ENCODE assay signal across 8 cellular contexts in the genomic region with DNA sequence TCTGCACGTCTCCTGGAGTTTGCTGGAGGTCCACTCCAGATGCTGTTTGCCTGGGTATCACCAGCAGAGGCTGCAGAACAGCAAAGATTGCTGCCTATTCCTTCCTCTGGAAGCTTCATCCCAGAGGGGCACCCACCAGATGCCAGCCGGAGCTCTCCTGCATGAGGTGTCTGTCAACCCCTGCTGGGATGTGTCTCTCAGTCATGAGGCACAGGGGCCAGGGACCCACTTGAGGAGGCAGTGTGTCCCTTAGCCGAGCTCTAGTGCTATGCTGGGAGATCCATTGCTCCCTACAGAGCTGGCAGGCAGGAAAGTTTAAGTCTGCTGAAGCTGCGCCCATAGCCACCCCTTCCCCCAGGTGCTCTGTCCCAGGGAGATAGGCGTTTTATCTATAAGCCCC.
A peak's percentile ranks its signal among the peaks of the same experiment; 100 is the strongest.
DNase-seq lines count a peak whose midpoint lies in the region; ATAC-seq, FAIRE-seq and TF ChIP-seq lines count a peak whose summit lies in the region.
"Not testable (repeated sequence)": the region's sequence is repeated elsewhere in the genome, so short reads cannot be mapped to it uniquely, and the experiment has no call there.

No MANE protein-coding gene starts in this region.

- H2BK12ac ChIP-seq in neuronal stem cell (ENCODE audit: low read length): not testable (repeated sequence)

- H3K14ac ChIP-seq in neuronal stem cell (ENCODE audit: low read length): peak overlapping the region; percentile 21

- TF ChIP-seq CTCF in chondrocyte (IDR thresholded peaks at IDR 0.05); kidney (IDR thresholded peaks at IDR 0.05; ENCODE audit: borderline replicate concordance, extremely low read depth, insufficient read depth); neural progenitor cell (IDR thresholded peaks at IDR 0.05); spleen (IDR thresholded peaks at IDR 0.05 in 8 of 11, conservative IDR thresholded peaks at IDR 0.05 in 3 of 11): not testable (repeated sequence)

- H4K8ac ChIP-seq in neuronal stem cell (ENCODE audit: low read depth, low read length): not testable (repeated sequence)

- not testable (repeated sequence) for H4K20me1 ChIP-seq in neural progenitor cell (ENCODE audit: low read depth)

- not testable (repeated sequence) for H3K27ac Mint-ChIP-seq in chondrocyte (ENCODE audit: unreplicated experiment); neural progenitor cell

- not testable (repeated sequence) for H3K79me2 ChIP-seq in neural progenitor cell (ENCODE audit: low read depth)

- not testable (repeated sequence) for H3K4me3 Mint-ChIP-seq in chondrocyte (ENCODE audit: unreplicated experiment); neural progenitor cell

- not testable (repeated sequence) for H3K9ac ChIP-seq in kidney (ENCODE audit: low read length in 2 of 2); neural progenitor cell; neuronal stem cell (ENCODE audit: low read depth, low read length, poor library complexity)

- WGBS in neuronal stem cell (ENCODE audit: extremely low coverage in 2 of 2, insufficient read length in 2 of 2, insufficient replicate concordance in 1 of 2), 2 donors: no CpG with 5 or more reads among the region's 5 CpGs
- 47 to 74% (median 65%) methylated on average over 5 of the region's 5 CpGs for WGBS in spleen, 5 donors

- not testable (repeated sequence) for H3K4me1 ChIP-seq in kidney (ENCODE audit: control insufficient read depth in 1 of 2, insufficient read depth in 1 of 2, low read depth in 1 of 2, low read length in 2 of 2); neural progenitor cell; neuronal stem cell (ENCODE audit: control insufficient read depth in 2 of 2, insufficient read depth in 1 of 2, low read depth in 1 of 2, low read length in 2 of 2); spleen

- intact Hi-C loops in Right ventricle myocardium superior (cut with DNase I); left ventricle myocardium superior (cut with micrococcal nuclease); kidney (cut with DNase I); posterior vena cava (cut with DNase I); spleen (cut with DNase I; ENCODE audit: low total_unique reads): not testable (repeated sequence)

- not testable (repeated sequence) for H3K4me2 ChIP-seq in neural progenitor cell; neuronal stem cell (ENCODE audit: insufficient read depth, low read length, poor library complexity, severe bottlenecking)

- not testable (repeated sequence) for H3F3A ChIP-seq in neural progenitor cell (ENCODE audit: low read depth)

- H4K91ac ChIP-seq in neuronal stem cell (ENCODE audit: low read depth, low read length, poor library complexity): not testable (repeated sequence)

- H3K27me3 Mint-ChIP-seq in chondrocyte (ENCODE audit: low read depth): peaks cover 12% of the 10 kb centered on the region
- H3K27me3 Mint-ChIP-seq in neural progenitor cell (ENCODE audit: insufficient read depth, low read depth): not testable (repeated sequence)

- H3K36me3 ChIP-seq in kidney (ENCODE audit: control insufficient read depth in 1 of 2, insufficient read depth in 2 of 2, low read length in 2 of 2); neural progenitor cell; neuronal stem cell (replicated peaks in 1 of 2; ENCODE audit: control insufficient read depth in 2 of 2, insufficient read depth in 2 of 2, low read length in 2 of 2); spleen: not testable (repeated sequence)

- peak; percentile 68 for DNase-seq in chondrocyte (ENCODE audit: low spot score)
- peak; percentile 10 for DNase-seq in Right ventricle myocardium superior
- peak; percentile 8 for DNase-seq in left ventricle myocardium superior
- peak; percentile 32 for DNase-seq in kidney
- DNase-seq in neural progenitor cell (ENCODE audit: low spot score); neuronal stem cell (ENCODE audit: low spot score): not testable (repeated sequence)
- DNase-seq in posterior vena cava (ENCODE audit: low spot score): peak; percentile 60
- DNase-seq in spleen: peak; percentile 54

- peak overlapping the region; percentile 76 for H2AFZ ChIP-seq in neural progenitor cell (replicated peaks)
- peak overlapping the region; percentile 40 for H2AFZ ChIP-seq in neuronal stem cell (ENCODE audit: low read length)

- H2BK5ac ChIP-seq in neuronal stem cell (ENCODE audit: low read length): not testable (repeated sequence)

- H2BK15ac ChIP-seq in neuronal stem cell (ENCODE audit: low read length): not testable (repeated sequence)

- not testable (repeated sequence) for H3K27me3 ChIP-seq in neural progenitor cell; neuronal stem cell (ENCODE audit: control insufficient read depth in 3 of 3, insufficient read depth in 3 of 3, low read depth in 1 of 3, low read length in 3 of 3); spleen (replicated peaks in 1 of 7)

- not testable (repeated sequence) for H3K4ac ChIP-seq in neuronal stem cell (ENCODE audit: low read length)

- H3K9me3 Mint-ChIP-seq in chondrocyte (ENCODE audit: low read depth) (peaks cover 21% of the 10 kb centered on the region), neural progenitor cell (peaks cover 13% of the 10 kb centered on the region)

- not testable (repeated sequence) for TF ChIP-seq POLR2A in spleen (IDR thresholded peaks at IDR 0.05)

- not testable (repeated sequence) for H3K36me3 Mint-ChIP-seq in chondrocyte (ENCODE audit: low read depth); neural progenitor cell

- H2AK5ac ChIP-seq in neuronal stem cell (ENCODE audit: low read depth, low read length): not testable (repeated sequence)

- peak overlapping the region; percentile 64 for H3K18ac ChIP-seq in neuronal stem cell (ENCODE audit: low read length)

- not testable (repeated sequence) for H2BK120ac ChIP-seq in neuronal stem cell (ENCODE audit: low read depth, low read length)

- ATAC-seq in Right ventricle myocardium superior (ENCODE audit: poor library complexity); left ventricle myocardium superior: not testable (repeated sequence)

- H3K9me3 ChIP-seq in kidney (ENCODE audit: control insufficient read depth in 1 of 2, low read length in 2 of 2); neural progenitor cell (ENCODE audit: low read depth); neuronal stem cell (replicated peaks in 1 of 2; ENCODE audit: control insufficient read depth in 2 of 2, insufficient read depth in 1 of 2, low read depth in 1 of 2, low read length in 2 of 2): not testable (repeated sequence)
- H3K9me3 ChIP-seq in spleen: peaks cover 0 to 48% (median 15%) of the 10 kb centered on the region in 8 donors

- H3K4me1 Mint-ChIP-seq in chondrocyte (ENCODE audit: low read depth); neural progenitor cell: not testable (repeated sequence)

- H3K79me1 ChIP-seq in neuronal stem cell (ENCODE audit: low read depth, low read length): not testable (repeated sequence)

- not testable (repeated sequence) for H3K27ac ChIP-seq in kidney (ENCODE audit: low read depth in 2 of 2, low read length in 2 of 2); neural progenitor cell; neuronal stem cell (replicated peaks; ENCODE audit: low read length); spleen

- not testable (repeated sequence) for H3K4me3 ChIP-seq in kidney (ENCODE audit: low read length in 2 of 2); neural progenitor cell; neuronal stem cell (ENCODE audit: low read length in 2 of 2); spleen

- FAIRE-seq in kidney (lab: Jason Lieb, UNC): not testable (repeated sequence)

- H3K23ac ChIP-seq in neuronal stem cell (ENCODE audit: low read depth, low read length, poor library complexity): not testable (repeated sequence)
